Comparison of ENCODE assay signal across 35 cellular contexts in genomic region chr9:73474002-73474600, GRCh38.
"Had no signal": no experiment of that assay in that cellular context is flagged by ENCODE, and none has a peak within 500 bp of the region (broad histone marks: within the 10 kb centered on the region; RNA-seq: fewer than 3 reads in every experiment).

No MANE protein-coding gene starts in this region.

- H3K9me3 ChIP-seq: adrenal gland, ascending aorta had no signal

- H3K4me3 ChIP-seq: adrenal gland, ascending aorta, cardiac muscle cell had no signal

- FAIRE-seq: bronchial epithelial cell, TTC549 had no signal

- H3K9me3 Mint-ChIP-seq: activated B cell treated with CpG ODN at 0.5 μM for 24 hours; activated CD4-positive, alpha-beta memory T cell treated with anti-CD3 and anti-CD28 coated beads for 36 hours; activated CD4-positive, alpha-beta T cell treated with anti-CD3 and anti-CD28 coated beads, Interleukin-2, amount 10 ng/mL, durations not matched to agents 24 days and 14 days; activated CD8-positive, alpha-beta T cell treated with anti-CD3 and anti-CD28 coated beads for 36 hours; activated naive CD4-positive, alpha-beta T cell treated with anti-CD3 and anti-CD28 coated beads for 36 hours; activated naive CD8-positive, alpha-beta T cell treated with anti-CD3 and anti-CD28 coated beads for 36 hours; T-helper 1 cell treated with Interleukin-12 subunit alpha and Interleukin-12 subunit beta and Interleukin-4 antibody, amounts not matched to agents 30 μg/mL and 1 μg/mL, for 36 hours had no signal

- H3K36me3 ChIP-seq: adrenal gland, ascending aorta had no signal

- H3K27me3 Mint-ChIP-seq: activated B cell treated with CpG ODN at 0.5 μM for 24 hours; activated CD4-positive, alpha-beta memory T cell treated with anti-CD3 and anti-CD28 coated beads for 36 hours; activated CD4-positive, alpha-beta T cell treated with anti-CD3 and anti-CD28 coated beads, Interleukin-2, amount 10 ng/mL, durations not matched to agents 24 days and 14 days; activated CD8-positive, alpha-beta T cell treated with anti-CD3 and anti-CD28 coated beads for 36 hours; activated naive CD8-positive, alpha-beta T cell treated with anti-CD3 and anti-CD28 coated beads for 36 hours; activated T-helper 17 cell treated with anti-CD3 and anti-CD28 coated beads, Interleukin-2, amount 50 U/mL, for 72 hours; brain had no signal

- DNase-seq: activated B cell treated with CpG ODN at 0.5 μM for 24 hours; activated CD4-positive, alpha-beta memory T cell treated with anti-CD3 and anti-CD28 coated beads for 36 hours; activated CD4-positive, alpha-beta T cell treated with anti-CD3 and anti-CD28 coated beads for 4 hours; activated CD4-positive, alpha-beta T cell treated with anti-CD3 and anti-CD28 coated beads, Interleukin-2, amount 10 ng/mL, durations not matched to agents 24 days and 14 days; activated CD4-positive, alpha-beta T cell treated with anti-CD3 and anti-CD28 coated beads, Interleukin-2, amount 50 U/mL, for 1 hour; activated CD4-positive, alpha-beta T cell treated with anti-CD3 and anti-CD28 coated beads, Interleukin-2, amount 50 U/mL, for 4 hours; activated CD4-positive, CD25-positive, alpha-beta regulatory T cell treated with anti-CD3 and anti-CD28 coated beads, Interleukin-2, amount 50 U/mL, for 72 hours; activated CD8-positive, alpha-beta memory T cell treated with anti-CD3 and anti-CD28 coated beads, Interleukin-2, amount 50 U/mL, for 4 hours; activated CD8-positive, alpha-beta T cell treated with anti-CD3 and anti-CD28 coated beads for 36 hours; activated effector memory CD4-positive, alpha-beta T cell treated with Interleukin-2 at 50 U/mL for 16 hours; activated gamma-delta T cell; activated naive CD4-positive, alpha-beta T cell treated with anti-CD3 and anti-CD28 coated beads for 36 hours; activated naive CD4-positive, alpha-beta T cell treated with anti-CD3 and anti-CD28 coated beads, Interleukin-2, amount 50 U/mL, for 16 hours; activated naive CD8-positive, alpha-beta T cell treated with anti-CD3 and anti-CD28 coated beads for 36 hours; activated T-cell treated with anti-CD3 and anti-CD28 coated beads for 4 hours; activated T-cell treated with anti-CD3 and anti-CD28 coated beads, Interleukin-2, amount 50 U/mL, for 1 hour; activated T-cell treated with anti-CD3 and anti-CD28 coated beads, Interleukin-2, amount 50 U/mL, for 4 hours; activated T-cell treated with anti-CD3 and anti-CD28 coated beads, Interleukin-2, amount 50 U/mL, for 72 hours; adrenal gland; amniotic stem cell; central memory CD4-positive, alpha-beta T cell; T-helper 1 cell; T-helper 2 cell; T-helper 9 cell had no signal

- H3K4me1 Mint-ChIP-seq: activated B cell treated with CpG ODN at 0.5 μM for 24 hours; activated CD4-positive, alpha-beta T cell treated with anti-CD3 and anti-CD28 coated beads, Interleukin-2, amount 10 ng/mL, durations not matched to agents 24 days and 14 days; activated naive CD8-positive, alpha-beta T cell treated with anti-CD3 and anti-CD28 coated beads for 36 hours; activated T-helper 17 cell treated with anti-CD3 and anti-CD28 coated beads, Interleukin-2, amount 50 U/mL, for 72 hours; brain had no signal

- H3K36me3 Mint-ChIP-seq: activated CD4-positive, alpha-beta memory T cell treated with anti-CD3 and anti-CD28 coated beads for 36 hours; activated naive CD8-positive, alpha-beta T cell treated with anti-CD3 and anti-CD28 coated beads for 36 hours; brain had no signal

- H3K4me3 Mint-ChIP-seq: activated B cell treated with CpG ODN at 0.5 μM for 24 hours; activated CD4-positive, alpha-beta memory T cell treated with anti-CD3 and anti-CD28 coated beads for 36 hours; activated CD4-positive, alpha-beta T cell treated with anti-CD3 and anti-CD28 coated beads, Interleukin-2, amount 10 ng/mL, durations not matched to agents 24 days and 14 days; activated CD8-positive, alpha-beta T cell treated with anti-CD3 and anti-CD28 coated beads for 36 hours; activated naive CD4-positive, alpha-beta T cell treated with anti-CD3 and anti-CD28 coated beads for 36 hours; activated naive CD8-positive, alpha-beta T cell treated with anti-CD3 and anti-CD28 coated beads for 36 hours; activated T-cell treated with anti-CD3 and anti-CD28 coated beads, Interleukin-2, amount 50 U/mL, for 4 hours; activated T-cell treated with anti-CD3 and anti-CD28 coated beads, Interleukin-2, amount 50 U/mL, for 72 hours; activated T-helper 1 cell treated with anti-CD3 and anti-CD28 coated beads, Interleukin-12 subunit alpha, Interleukin-12 subunit beta, Interleukin-2, Interleukin-4 antibody, amounts not matched to agents 30 ng/mL and 10 ng/mL and 1 ng/mL, durations not matched to agents 14 hours and 24 hours and 36 hours; activated T-helper 17 cell treated with anti-CD3 and anti-CD28 coated beads, Interleukin-2, amount 50 U/mL, for 72 hours; brain; T-helper 1 cell treated with Interleukin-12 subunit alpha and Interleukin-12 subunit beta and Interleukin-4 antibody, amounts not matched to agents 30 μg/mL and 1 μg/mL, for 36 hours; T-helper 2 cell treated with Interferon-gamma antibody and Interleukin-4, amounts not matched to agents 5 μg/mL and 100 μg/mL, for 36 hours had no signal

- H3K4me1 ChIP-seq: adrenal gland, ascending aorta had no signal

- H3K27me3 ChIP-seq: adrenal gland, ascending aorta, cardiac muscle cell had no signal

- ATAC-seq: activated CD8-positive, alpha-beta T cell treated with anti-CD3 and anti-CD28 coated beads for 36 hours; activated naive CD4-positive, alpha-beta T cell treated with anti-CD3 and anti-CD28 coated beads, Interleukin-2, amount 50 U/mL, for 72 hours; activated T-cell treated with anti-CD3 and anti-CD28 coated beads, Interleukin-2, amount 50 U/mL, for 4 hours; activated T-cell treated with anti-CD3 and anti-CD28 coated beads, Interleukin-2, amount 50 U/mL, for 72 hours; activated T-helper 17 cell treated with anti-CD3 and anti-CD28 coated beads, Interleukin-2, amount 50 U/mL, for 72 hours had no signal

- H3K27ac ChIP-seq: adrenal gland, ascending aorta, cardiac muscle cell, VCaP had no signal

- H3K27ac Mint-ChIP-seq: activated B cell treated with CpG ODN at 0.5 μM for 24 hours; activated CD4-positive, alpha-beta memory T cell treated with anti-CD3 and anti-CD28 coated beads for 36 hours; activated CD4-positive, alpha-beta T cell treated with anti-CD3 and anti-CD28 coated beads, Interleukin-2, amount 10 ng/mL, durations not matched to agents 24 days and 14 days; activated CD8-positive, alpha-beta T cell treated with anti-CD3 and anti-CD28 coated beads for 36 hours; activated naive CD4-positive, alpha-beta T cell treated with anti-CD3 and anti-CD28 coated beads for 36 hours; activated naive CD4-positive, alpha-beta T cell treated with anti-CD3 and anti-CD28 coated beads, Interleukin-2, amount 50 U/mL, for 72 hours; activated naive CD8-positive, alpha-beta T cell treated with anti-CD3 and anti-CD28 coated beads for 36 hours; activated T-cell treated with anti-CD3 and anti-CD28 coated beads, Interleukin-2, amount 50 U/mL, for 72 hours; activated T-helper 1 cell treated with anti-CD3 and anti-CD28 coated beads, Interleukin-12 subunit alpha, Interleukin-12 subunit beta, Interleukin-2, Interleukin-4 antibody, amounts not matched to agents 30 ng/mL and 10 ng/mL and 1 ng/mL, durations not matched to agents 14 hours and 24 hours and 36 hours; activated T-helper 17 cell treated with anti-CD3 and anti-CD28 coated beads, Interleukin-2, amount 50 U/mL, for 72 hours; brain; T-helper 1 cell treated with Interleukin-12 subunit alpha and Interleukin-12 subunit beta and Interleukin-4 antibody, amounts not matched to agents 30 μg/mL and 1 μg/mL, for 36 hours; T-helper 2 cell treated with Interferon-gamma antibody and Interleukin-4, amounts not matched to agents 5 μg/mL and 100 μg/mL, for 36 hours had no signal
